8 cellular contexts compared by ENCODE assay signal in the genomic region with DNA sequence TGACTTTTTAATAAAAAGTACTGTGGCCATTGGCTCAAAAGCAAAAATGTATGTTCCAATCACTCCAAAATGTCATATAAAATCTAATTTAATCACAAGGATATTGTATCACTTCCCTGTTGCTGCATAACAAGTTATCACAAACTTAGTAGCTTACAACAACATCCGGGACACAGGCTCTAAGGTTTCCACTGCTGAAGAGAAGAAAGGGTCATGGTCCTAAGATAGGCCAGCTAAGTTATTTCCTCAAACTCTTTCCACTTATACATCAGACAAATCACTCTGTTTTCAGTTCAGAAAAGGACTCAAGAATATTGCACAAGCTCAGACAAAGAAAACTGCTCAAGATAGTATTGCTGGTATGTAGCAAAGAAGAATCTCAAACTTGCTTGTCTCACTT.
"Had no signal": no experiment of that assay in that cellular context is flagged by ENCODE, and none has a peak within 500 bp of the region (broad histone marks: within the 10 kb centered on the region; RNA-seq: fewer than 3 reads in every experiment).

No MANE protein-coding gene starts in this region.

- ATAC-seq: GM12878 had no signal

- FAIRE-seq: G401.6, GM12878, GM12891, GM12892, GM18507, GM19239 had no signal

- DNase-seq: GDM1, GF-D8 had no signal

- H3K4me3 ChIP-seq: GM12878 had no signal
